In the genomic region with DNA sequence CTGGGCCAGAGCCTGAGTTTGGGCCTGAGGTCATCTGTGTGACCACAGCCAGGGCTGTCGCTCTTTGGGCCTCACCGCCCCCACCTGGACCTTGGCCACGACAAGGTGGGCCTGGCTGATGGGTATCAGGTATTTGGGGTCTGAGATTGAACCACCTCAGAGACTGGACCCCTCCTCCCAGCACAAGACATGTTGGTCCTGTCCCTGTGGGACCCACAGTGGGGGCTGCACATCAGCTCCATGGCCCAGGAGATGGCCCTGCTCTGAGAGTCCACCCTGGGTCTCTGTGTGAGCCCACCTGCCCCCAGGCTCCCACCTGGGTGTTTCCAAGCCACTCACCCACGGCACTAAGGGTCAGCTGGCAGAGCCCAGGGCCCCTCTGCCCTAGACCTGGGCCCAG, we compare ENCODE assay signal across 16 cellular contexts. TPM values are rescaled to one million over a fixed set of nuclear protein-coding genes. Genes with fewer than 3 reads are reported as not detected.
DNase-seq lines count a peak whose midpoint lies in the region; ATAC-seq, FAIRE-seq and TF ChIP-seq lines count a peak whose summit lies in the region.
"Had no signal": no experiment of that assay in that cellular context is flagged by ENCODE, and none has a peak within 500 bp of the region (broad histone marks: within the 10 kb centered on the region; RNA-seq: fewer than 3 reads in every experiment).

No MANE protein-coding gene starts in this region.

- H3K79me2 ChIP-seq in SK-N-SH (ENCODE audit: insufficient read depth) (no peaks in the 10 kb centered on the region), OCI-LY3 (ENCODE audit: low read length) (no peaks in the 10 kb centered on the region), H1 (ENCODE audit: control insufficient read depth in 1 of 2, insufficient read depth in 2 of 2, low read length in 2 of 2) (no peaks in the 10 kb centered on the region), parathyroid adenoma (peaks cover 11% of the 10 kb centered on the region)

- H3K79me1 ChIP-seq in H1 (ENCODE audit: low read depth, low read length) = no peaks in the 10 kb centered on the region

- POLR2A ChIA-PET in SK-N-SH (lab: Yijun Ruan, JAX) = interaction anchor here (0.6 to 2.9 kb wide), 15 partner anchors 8 to 181 kb away, joined by 3 to 18 read pairs (median 4); no protein-coding TSS in a partner anchor
- POLR2A ChIA-PET in H1 (lab: Charles Lee; ENCODE audit: partially characterized antibody) = interaction anchor here (0.7 kb wide), 1 partner anchor 260 kb away, joined by 3 read pairs; the partner anchor contains the start of gene SLC25A29

- TF ChIP-seq EP300 in SK-N-SH (IDR thresholded peaks at IDR 0.05; ENCODE audit: borderline replicate concordance in 1 of 2, low read depth in 1 of 2, low read length in 1 of 2) (no peak), H1 (IDR thresholded peaks at IDR 0.05; ENCODE audit: borderline replicate concordance in 1 of 2, low read depth in 2 of 2, low read length in 2 of 2) (no peak)

- H3K4me1 ChIP-seq in SK-N-SH (ENCODE audit: control insufficient read depth in 1 of 2, insufficient read depth in 2 of 2, low read depth in 1 of 2, low read length in 1 of 2) (peaks cover 0 to 72% of the 10 kb centered on the region in 2 experiments; a peak in 1 of 4 replicates), OCI-LY3 (ENCODE audit: low read length) (peaks cover 65% of the 10 kb centered on the region), H1 (replicated peaks in 1 of 4; ENCODE audit: control insufficient read depth in 3 of 4, insufficient read depth in 4 of 4, low read length in 3 of 4) (peaks cover 0 to 20% (median 15%) of the 10 kb centered on the region in 4 experiments; a peak in 6 of 7 replicates), parathyroid adenoma (peaks cover 5% of the 10 kb centered on the region)

- H3K27me3 ChIP-seq in SK-N-SH (ENCODE audit: insufficient read depth) = peaks cover 18% of the 10 kb centered on the region
- H3K27me3 ChIP-seq in OCI-LY3 (ENCODE audit: low read depth, low read length) = no peaks in the 10 kb centered on the region; the same call in 1 of the 2 replicates
- peaks cover 23 to 47% (median 41%) of the 10 kb centered on the region in 4 experiments for H3K27me3 ChIP-seq in H1 (replicated peaks in 1 of 4; ENCODE audit: control insufficient read depth in 3 of 4, extremely low read depth in 1 of 4, insufficient read depth in 3 of 4, low read length in 3 of 4)
- H3K27me3 ChIP-seq in parathyroid adenoma (ENCODE audit: control insufficient read depth, insufficient read depth, low read length) = no peaks in the 10 kb centered on the region

- DNase-seq in SK-N-SH (no peak), H1 (ENCODE audit: low read depth in 1 of 2, low spot score in 2 of 2) (no peak), NCI-H2107 treated with DMSO at 0.1 percent for 48 hours (lab: John Stamatoyannopoulos, UW; ENCODE audit: unreplicated experiment) (no peak), NCI-H526 (lab: John Stamatoyannopoulos, UW) (no peak)
- DNase-seq: activated effector memory CD4-positive, alpha-beta T cell treated with Interleukin-2 at 50 U/mL for 16 hours; CD4-positive, CD25-positive, alpha-beta regulatory T cell; DMS79 treated with DMSO at 0.1 percent for 48 hours; left lung; NCI-H187; NCI-H524 treated with DMSO at 0.1 percent for 48 hours; OCI-M1 had no signal

- 0 out of 2 replicates have a peak overlapping the region, but pooled peaks have one; percentile 16 for H2BK15ac ChIP-seq in H1 (ENCODE audit: low read length)

- no peak overlapping the region for H3K23ac ChIP-seq in H1 (ENCODE audit: insufficient read length)

- no peak for TF ChIP-seq RAD21 in SK-N-SH (IDR thresholded peaks at IDR 0.05; ENCODE audit: low read length)
- no peak for TF ChIP-seq RAD21 in H1 (IDR thresholded peaks at IDR 0.05 in 1 of 2, conservative IDR thresholded peaks at IDR 0.05 in 1 of 2; ENCODE audit: low read depth in 2 of 2, low read length in 2 of 2)

- no peak overlapping the region for H3K14ac ChIP-seq in H1 (ENCODE audit: insufficient read length)

- CTCF ChIA-PET in SK-N-SH (lab: Yijun Ruan, JAX) = interaction anchor here (0.8 to 2.0 kb wide), 6 partner anchors 11 to 182 kb away, joined by 3 to 12 read pairs (median 4); no protein-coding TSS in a partner anchor
- CTCF ChIA-PET in H1 (lab: Charles Lee; ENCODE audit: partially characterized antibody) = interaction anchor here (0.8 to 1.2 kb wide), 2 partner anchors 9 to 484 kb away, joined by 3 to 6 read pairs; no protein-coding TSS in a partner anchor

- H3K18ac ChIP-seq in H1 (ENCODE audit: extremely low read depth, low read length) = no peak overlapping the region

- H3K27ac ChIP-seq in SK-N-SH (ENCODE audit: low read depth in 2 of 2, low read length in 1 of 2) (peak overlapping the region in 1 of 2 experiments; percentile 94; a peak in 2 of 4 replicates), OCI-LY3 (ENCODE audit: low read length) (peak overlapping the region; percentile 36; the same call in 1 of the 2 replicates), H1 (ENCODE audit: low read depth, low read length) (no peak overlapping the region), parathyroid adenoma (peak overlapping the region; percentile 43)
- H3K27ac ChIP-seq: 22Rv1, left lung had no signal

- H3K4me3 ChIP-seq in SK-N-SH (ENCODE audit: low read depth in 2 of 2, low read length in 1 of 2) (peak overlapping the region in 1 of 2 experiments; percentile 59; a peak in 2 of 4 replicates), OCI-LY3 (ENCODE audit: low read length) (peak overlapping the region; percentile 65), H1 (ENCODE audit: extremely low read depth in 1 of 4, insufficient read depth in 2 of 4, low read depth in 3 of 4, low read length in 4 of 4) (peak overlapping the region in 3 of 4 experiments; percentile 32 to 73 (median 36); a peak in 4 of 8 replicates), parathyroid adenoma (ENCODE audit: low read depth, low read length) (peak overlapping the region; percentile 41)

- H3F3A ChIP-seq in SK-N-SH (replicated peaks; ENCODE audit: insufficient read depth) = no peaks in the 10 kb centered on the region

- ATAC-seq in SK-N-SH treated with all-trans-retinoic acid at 6 μM for 48 hours = no peak
- ATAC-seq in GM19395 (IDR thresholded peaks at IDR 0.05; ENCODE audit: unreplicated experiment) = no peak
- ATAC-seq: left lung had no signal

- H2AFZ ChIP-seq in SK-N-SH (ENCODE audit: low read depth) = no peak overlapping the region
- H2AFZ ChIP-seq in OCI-LY3 (ENCODE audit: low read depth, low read length) = no peak overlapping the region
- no peak overlapping the region for H2AFZ ChIP-seq in H1 (ENCODE audit: low read length)
- H2AFZ ChIP-seq in parathyroid adenoma = peak overlapping the region; percentile 65

- no peak for TF ChIP-seq POLR2A in H1 (IDR thresholded peaks at IDR 0.05; ENCODE audit: control extremely low read depth in 1 of 2, low read depth in 2 of 2, low read length in 2 of 2)

- no peak overlapping the region for H3K4me2 ChIP-seq in SK-N-SH
- H3K4me2 ChIP-seq in OCI-LY3 (ENCODE audit: low read length) = peak overlapping the region; percentile 63
- H3K4me2 ChIP-seq in H1 (ENCODE audit: insufficient read depth in 1 of 2, low read depth in 2 of 2, low read length in 2 of 2) = peak overlapping the region; percentile 71 to 91; a peak in 3 of 4 replicates
- peak overlapping the region; percentile 54 for H3K4me2 ChIP-seq in parathyroid adenoma (ENCODE audit: low read length)

- no peaks in the 10 kb centered on the region for H4K20me1 ChIP-seq in SK-N-SH (ENCODE audit: insufficient read depth)
- H4K20me1 ChIP-seq in OCI-LY3 (ENCODE audit: insufficient read depth, low read length) = no peaks in the 10 kb centered on the region
- H4K20me1 ChIP-seq in H1 (replicated peaks in 1 of 2; ENCODE audit: control insufficient read depth in 1 of 2, insufficient read depth in 2 of 2, low read length in 2 of 2) = no peaks in the 10 kb centered on the region

- H3K9me2 ChIP-seq in SK-N-SH = no peaks in the 10 kb centered on the region

- H3K9me3 ChIP-seq in SK-N-SH (no peaks in the 10 kb centered on the region), OCI-LY3 (ENCODE audit: insufficient read depth, low read length) (no peaks in the 10 kb centered on the region), H1 (ENCODE audit: insufficient read depth in 2 of 2, low read depth in 1 of 2, low read length in 1 of 2) (no peaks in the 10 kb centered on the region), parathyroid adenoma (ENCODE audit: control insufficient read depth, low read length) (no peaks in the 10 kb centered on the region)
- H3K9me3 ChIP-seq: left lung had no signal

- H3K36me3 ChIP-seq in SK-N-SH (replicated peaks in 1 of 2; ENCODE audit: control insufficient read depth in 1 of 2, insufficient read depth in 2 of 2, low read length in 1 of 2) (no peaks in the 10 kb centered on the region), OCI-LY3 (replicated peaks; ENCODE audit: low read depth, low read length) (no peaks in the 10 kb centered on the region), H1 (ENCODE audit: control insufficient read depth in 2 of 4, insufficient read depth in 4 of 4, low read length in 3 of 4) (no peaks in the 10 kb centered on the region; a peak in 1 of 8 replicates), parathyroid adenoma (ENCODE audit: control insufficient read depth, insufficient read depth, low read length) (no peaks in the 10 kb centered on the region)
- H3K36me3 ChIP-seq: left lung had no signal

- H3K56ac ChIP-seq in H1 (replicated peaks; ENCODE audit: insufficient read length, low read depth, low read length) = no peak overlapping the region

- no peak overlapping the region for H3K9ac ChIP-seq in SK-N-SH
- peak overlapping the region; percentile 49; the same call in 1 of the 2 replicates for H3K9ac ChIP-seq in OCI-LY3 (ENCODE audit: low read length)
- H3K9ac ChIP-seq in H1 (replicated peaks in 1 of 4; ENCODE audit: extremely low read depth in 1 of 4, low read depth in 3 of 4, low read length in 3 of 4) = no peak overlapping the region
- H3K9ac ChIP-seq in parathyroid adenoma = peak overlapping the region; percentile 31

- TF ChIP-seq CTCF in SK-N-SH (IDR thresholded peaks at IDR 0.05) (no peak), OCI-LY3 (IDR thresholded peaks at IDR 0.05; ENCODE audit: low read depth, low read length) (no peak), H1 (IDR thresholded peaks at IDR 0.05; ENCODE audit: control extremely low read depth in 1 of 3, insufficient read depth in 1 of 3, low read depth in 1 of 3, low read length in 3 of 3) (no peak), parathyroid adenoma (IDR thresholded peaks at IDR 0.05) (no peak)

- WGBS in SK-N-SH (ENCODE audit: low lambda C conversion rate) = 14% methylated on average over 1 of the region's 4 CpGs
- WGBS in H1 (ENCODE audit: extremely low coverage in 1 of 2, insufficient coverage in 1 of 2, insufficient read length in 1 of 2, insufficient replicate concordance in 2 of 2, low coverage in 1 of 2, low lambda C conversion rate in 2 of 2, missing lambda C conversion rate in 1 of 2), 2 experiments = 79% methylated on average over 4 of the region's 4 CpGs; no CpG with 5 or more reads in 1 of the 2 experiments

- peak overlapping the region; percentile 39; the same call in 1 of the 2 replicates for H2AK5ac ChIP-seq in H1 (ENCODE audit: low read depth, low read length)

- peak overlapping the region; percentile 60; the same call in 1 of the 2 replicates for H2BK12ac ChIP-seq in H1 (ENCODE audit: low read depth, low read length)

- H2BK20ac ChIP-seq in H1 (ENCODE audit: low read length) = no peak overlapping the region

- peak overlapping the region; percentile 19 for H4K91ac ChIP-seq in H1 (replicated peaks; ENCODE audit: insufficient read length, low read length)

- H3K4ac ChIP-seq in H1 (replicated peaks; ENCODE audit: insufficient read length, low read depth, low read length) = peak overlapping the region; percentile 21

- FAIRE-seq in H1 (lab: Jason Lieb, UNC) = no peak

- H2BK120ac ChIP-seq in H1 (replicated peaks; ENCODE audit: low read depth, low read length) = no peak overlapping the region

- no peak overlapping the region; the same call in 1 of the 2 replicates for H4K8ac ChIP-seq in H1 (ENCODE audit: extremely low read depth, insufficient read depth, low read length)

- no peak overlapping the region for H4K5ac ChIP-seq in H1 (ENCODE audit: insufficient read length, low read depth, low read length)

- no peak overlapping the region for H2BK5ac ChIP-seq in H1 (ENCODE audit: low read depth, low read length)

- H3K23me2 ChIP-seq in H1 (ENCODE audit: low read depth, low read length) = peaks cover 7% of the 10 kb centered on the region; the same call in 1 of the 2 replicates

RNA-seq across cellular contexts. Expression of gene BEGAIN, which starts 20.6 kb away (rescaled TPM):
- polyA plus RNA-seq in SK-N-SH (2012; rRNA removed) (4.2 and 4.4 TPM in 2 replicates), H1 (2011; rRNA removed) (2.9 and 3.7 TPM in 2 replicates)
- 1.9 and 4.4 TPM in 2 replicates for polyA plus RNA-seq in SK-N-SH (2012; cell fraction: cytosol; rRNA removed)
- polyA plus RNA-seq in SK-N-SH (2012; cell fraction: nucleus; rRNA removed) = 23.8 and 41.4 TPM in 2 replicates
- 2.1 and 3.0 TPM in 2 replicates for total RNA-seq in H1 (2021; fragmentation: NEBNext Ultra II Directional; extraction: Animal tissue kit (Norgen Biotek cat#: 25700))
- polyA plus RNA-seq in H1 (2011; cell fraction: cytosol; rRNA removed) = 2.7 TPM
- 5.0 TPM for polyA plus RNA-seq in H1 (2011; cell fraction: nucleus; rRNA removed)
- 2.0 to 3.5 TPM (median 2.7 TPM) in 4 replicates for polyA plus RNA-seq in H1 (2012, experiment 1 of 2)
- polyA plus RNA-seq in H1 (2012, experiment 2 of 2) = 1.5 TPM
- 1.6 TPM for polyA plus RNA-seq in H1 (2013, experiment 1 of 2)
- 1.8 TPM for polyA plus RNA-seq in H1 (2013, experiment 2 of 2)
- polyA minus RNA-seq in H1 (2011; rRNA and poly(A)+ RNA removed) = 1.0 and 1.7 TPM in 2 replicates
- 1.4 TPM for polyA minus RNA-seq in H1 (2011; cell fraction: cytosol; rRNA and poly(A)+ RNA removed)
- 1.9 TPM for polyA minus RNA-seq in H1 (2011; cell fraction: nucleus; rRNA and poly(A)+ RNA removed)

Comparison
In these comparisons a context has a peak if more than half of its experiments do, and no peak if none do; other contexts are left out.
1. H3K9ac ChIP-seq: peak in OCI-LY3 (single experiment) and parathyroid adenoma (single experiment); none in SK-N-SH (single experiment) and H1 (0 of 4).